In genomic region chr9:121735792-121736130, GRCh38 we compare ENCODE assay signal across 9 cellular contexts.
DNase-seq lines count a peak whose midpoint lies in the region; ATAC-seq and TF ChIP-seq lines count a peak whose summit lies in the region.
"Had no signal": no experiment of that assay in that cellular context is flagged by ENCODE, and none has a peak within 500 bp of the region (broad histone marks: within the 10 kb centered on the region; RNA-seq: fewer than 3 reads in every experiment).

No MANE protein-coding gene starts in this region.

- H3K9me3 ChIP-seq in gastroesophageal sphincter (no peaks in the 10 kb centered on the region), uterus (no peaks in the 10 kb centered on the region)

- H3K4me3 ChIP-seq in gastroesophageal sphincter (peak overlapping the region; percentile 34 to 56), uterus (peak overlapping the region; percentile 37 to 51)

- no peaks in the 10 kb centered on the region for H3K9me3 Mint-ChIP-seq in activated B cell treated with CpG ODN at 0.5 μM for 24 hours
- no peaks in the 10 kb centered on the region for H3K9me3 Mint-ChIP-seq in natural killer cell
- no peaks in the 10 kb centered on the region for H3K9me3 Mint-ChIP-seq in effector memory CD8-positive, alpha-beta T cell

- CTCF ChIA-PET in activated B cell treated with CpG ODN at 0.5 μM for 24 hours (lab: Charles Lee): interaction anchor here (1.0 kb wide), 1 partner anchor 255 kb away, joined by 4 read pairs; no protein-coding TSS in a partner anchor

- intact Hi-C loops in activated B cell treated with CpG ODN at 0.5 μM for 24 hours (cut with micrococcal nuclease) (loop anchor here (1.0 kb wide), 1 partner anchor 257 kb away; no protein-coding TSS in a partner anchor), natural killer cell (cut with micrococcal nuclease) (no loop called here), uterus (cut with DNase I; ENCODE audit: low total_unique reads) (no loop called here)

- H3K36me3 ChIP-seq in gastroesophageal sphincter (no peaks in the 10 kb centered on the region), uterus (no peaks in the 10 kb centered on the region)

- WGBS in gastroesophageal sphincter (ENCODE audit: low coverage in 1 of 2), 2 donors: 33% methylated on average over 3 of the region's 9 CpGs; no CpG with 5 or more reads in 1 of the 2 donors

- no peak for TF ChIP-seq CTCF in activated B cell treated with CpG ODN at 0.5 μM for 24 hours (IDR thresholded peaks at IDR 0.05)
- TF ChIP-seq CTCF in gastroesophageal sphincter (IDR thresholded peaks at IDR 0.05): no peak
- no peak for TF ChIP-seq CTCF in natural killer cell (IDR thresholded peaks at IDR 0.05)
- TF ChIP-seq CTCF in uterus (IDR thresholded peaks at IDR 0.05): no peak

- DNase-seq in activated B cell treated with CpG ODN at 0.5 μM for 24 hours: no peak
- no peak for DNase-seq in natural killer cell
- DNase-seq in uterus: no peak
- DNase-seq in stimulated activated CD4-positive, alpha-beta T cell treated with anti-CD3 and anti-CD28 coated beads, Interleukin-15, amount 100 ng/mL, for 24 hours: no peak
- no peak for DNase-seq in caudate nucleus (lab: John Stamatoyannopoulos, UW)
- DNase-seq in effector memory CD8-positive, alpha-beta T cell: no peak
- DNase-seq: NCI-H1436 treated with DMSO at 0.1 percent for 48 hours had no signal

- no peak for TF ChIP-seq POLR2A in gastroesophageal sphincter (IDR thresholded peaks at IDR 0.05)
- TF ChIP-seq POLR2A in uterus (IDR thresholded peaks at IDR 0.05): no peak

- H3K27ac ChIP-seq in gastroesophageal sphincter (peak overlapping the region; percentile 19 to 92 (median 89)), uterus (peak overlapping the region; percentile 85 to 89), caudate nucleus (ENCODE audit: low read depth, low read length) (no peak overlapping the region)
- H3K27ac ChIP-seq: parathyroid adenoma had no signal

- TF ChIP-seq EP300 in gastroesophageal sphincter (IDR thresholded peaks at IDR 0.05): no peak

- POLR2A ChIA-PET in activated B cell treated with CpG ODN at 0.5 μM for 24 hours (lab: Charles Lee): interaction anchor here (0.6 kb wide), 1 partner anchor 33 kb away, joined by 3 read pairs; no protein-coding TSS in a partner anchor

- H3K27ac Mint-ChIP-seq in activated B cell treated with CpG ODN at 0.5 μM for 24 hours: no peak overlapping the region
- H3K27ac Mint-ChIP-seq in natural killer cell: no peak overlapping the region
- H3K27ac Mint-ChIP-seq in effector memory CD8-positive, alpha-beta T cell: no peak overlapping the region

- H3K27me3 ChIP-seq in gastroesophageal sphincter (no peaks in the 10 kb centered on the region), uterus (no peaks in the 10 kb centered on the region)

- H3K36me3 Mint-ChIP-seq in activated B cell treated with CpG ODN at 0.5 μM for 24 hours (ENCODE audit: low read depth) (no peaks in the 10 kb centered on the region), natural killer cell (no peaks in the 10 kb centered on the region)
- H3K36me3 Mint-ChIP-seq in effector memory CD8-positive, alpha-beta T cell (ENCODE audit: insufficient read depth): peaks cover 3% of the 10 kb centered on the region

- ATAC-seq in activated B cell treated with CpG ODN at 0.5 μM for 24 hours (ENCODE audit: low read depth) (no peak), gastroesophageal sphincter (no peak), natural killer cell (no peak)
- ATAC-seq in effector memory CD8-positive, alpha-beta T cell (replicated peaks): no peak

- peaks cover 15% of the 10 kb centered on the region for H3K4me1 Mint-ChIP-seq in activated B cell treated with CpG ODN at 0.5 μM for 24 hours
- H3K4me1 Mint-ChIP-seq in natural killer cell: peaks cover 46 to 64% of the 10 kb centered on the region in 2 donors
- H3K4me1 Mint-ChIP-seq in effector memory CD8-positive, alpha-beta T cell (ENCODE audit: low read depth in 2 of 2): peaks cover 38 to 53% of the 10 kb centered on the region in 2 donors

- H3K4me3 Mint-ChIP-seq in activated B cell treated with CpG ODN at 0.5 μM for 24 hours (peak overlapping the region; percentile 59), natural killer cell (peak overlapping the region; percentile 71)
- peak overlapping the region in 1 of 2 donors; percentile 53 for H3K4me3 Mint-ChIP-seq in effector memory CD8-positive, alpha-beta T cell

- H3K4me1 ChIP-seq in gastroesophageal sphincter (peaks cover 0 to 97% (median 71%) of the 10 kb centered on the region in 3 donors), uterus (peaks cover 6 to 16% of the 10 kb centered on the region in 2 donors)
- H3K4me1 ChIP-seq: parathyroid adenoma had no signal

- H3K27me3 Mint-ChIP-seq in activated B cell treated with CpG ODN at 0.5 μM for 24 hours (peaks cover 20% of the 10 kb centered on the region), natural killer cell (ENCODE audit: low read depth in 2 of 2) (peaks cover 23 to 36% of the 10 kb centered on the region in 2 donors)
- H3K27me3 Mint-ChIP-seq in effector memory CD8-positive, alpha-beta T cell: peaks cover 10 to 33% of the 10 kb centered on the region in 2 donors
